Comparison of ENCODE assay signal across 8 cellular contexts in the genomic region with DNA sequence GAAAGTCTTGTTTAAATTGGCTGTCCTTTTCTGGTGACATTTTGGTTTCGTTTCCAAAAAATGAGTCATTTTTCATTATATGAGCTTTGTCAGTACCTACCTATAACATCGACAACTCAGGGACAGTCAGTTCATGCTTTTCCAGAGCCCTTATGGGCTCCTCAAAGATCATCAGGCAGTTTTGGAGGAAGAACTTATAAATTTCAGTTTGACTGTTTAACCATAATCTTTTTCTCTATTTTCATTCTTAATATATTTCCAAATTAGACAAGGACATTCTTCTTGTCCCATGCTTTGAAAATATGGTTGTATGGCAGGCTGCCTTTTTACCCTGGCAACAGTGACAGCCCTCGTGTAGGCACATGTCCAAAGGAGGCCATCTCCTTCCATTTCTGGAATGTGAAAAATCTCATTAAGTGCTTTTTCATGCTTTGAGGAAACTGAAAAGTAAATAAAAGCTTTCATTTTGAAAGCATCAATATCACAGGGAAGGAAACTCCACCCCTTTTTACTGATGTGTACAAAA.
A peak's percentile ranks its signal among the peaks of the same experiment; 100 is the strongest.
DNase-seq lines count a peak whose midpoint lies in the region; ATAC-seq and TF ChIP-seq lines count a peak whose summit lies in the region.

No MANE protein-coding gene starts in this region.

- peaks cover 10% of the 10 kb centered on the region for H3K4me1 ChIP-seq in parathyroid adenoma

- no peaks in the 10 kb centered on the region for H3K79me2 ChIP-seq in parathyroid adenoma

- no peaks in the 10 kb centered on the region for H3K9me3 ChIP-seq in parathyroid adenoma (ENCODE audit: control insufficient read depth, low read length)

- H3K36me3 ChIP-seq in parathyroid adenoma (ENCODE audit: control insufficient read depth, insufficient read depth, low read length): no peaks in the 10 kb centered on the region

- H3K4me3 ChIP-seq in cardiac fibroblast (replicated peaks in 1 of 2; ENCODE audit: low read depth in 2 of 2, low read length in 2 of 2): no peak overlapping the region
- no peak overlapping the region for H3K4me3 ChIP-seq in parathyroid adenoma (ENCODE audit: low read depth, low read length)

- peak overlapping the region; percentile 48 for H3K4me2 ChIP-seq in parathyroid adenoma (ENCODE audit: low read length)

- H3K9ac ChIP-seq in parathyroid adenoma: no peak overlapping the region

- no peaks in the 10 kb centered on the region for H3K27me3 ChIP-seq in parathyroid adenoma (ENCODE audit: control insufficient read depth, insufficient read depth, low read length)

- H2AFZ ChIP-seq in parathyroid adenoma: peak overlapping the region; percentile 26

- peak overlapping the region; percentile 36 for H3K27ac ChIP-seq in parathyroid adenoma

- ATAC-seq in GM21381 (IDR thresholded peaks at IDR 0.05; ENCODE audit: unreplicated experiment) (peak; percentile 46), GM19467 (IDR thresholded peaks at IDR 0.05; ENCODE audit: unreplicated experiment) (no peak)

- TF ChIP-seq CTCF in cardiac fibroblast (IDR thresholded peaks at IDR 0.05; ENCODE audit: low read depth, low read length) (no peak), parathyroid adenoma (IDR thresholded peaks at IDR 0.05) (no peak)

- DNase-seq in DMS53 treated with DMSO at 0.1 percent for 48 hours (lab: John Stamatoyannopoulos, UW; ENCODE audit: unreplicated experiment) (peak; percentile 11), NCI-H2029 (lab: John Stamatoyannopoulos, UW) (peak; percentile 36), cardiac fibroblast (ENCODE audit: low read depth in 2 of 2) (peak; percentile 67 to 75), islet precursor cell (no peak), NCI-H345 (lab: John Stamatoyannopoulos, UW) (no peak)

Comparison
In these comparisons a context has a peak if more than half of its experiments do, and no peak if none do; other contexts are left out.
1. DNase-seq: peak in DMS53 treated with DMSO at 0.1 percent for 48 hours (single experiment), NCI-H2029 (single experiment) and cardiac fibroblast (2 of 2); none in islet precursor cell (single experiment) and NCI-H345 (single experiment).